14 cellular contexts compared by ENCODE assay signal in the genomic region with DNA sequence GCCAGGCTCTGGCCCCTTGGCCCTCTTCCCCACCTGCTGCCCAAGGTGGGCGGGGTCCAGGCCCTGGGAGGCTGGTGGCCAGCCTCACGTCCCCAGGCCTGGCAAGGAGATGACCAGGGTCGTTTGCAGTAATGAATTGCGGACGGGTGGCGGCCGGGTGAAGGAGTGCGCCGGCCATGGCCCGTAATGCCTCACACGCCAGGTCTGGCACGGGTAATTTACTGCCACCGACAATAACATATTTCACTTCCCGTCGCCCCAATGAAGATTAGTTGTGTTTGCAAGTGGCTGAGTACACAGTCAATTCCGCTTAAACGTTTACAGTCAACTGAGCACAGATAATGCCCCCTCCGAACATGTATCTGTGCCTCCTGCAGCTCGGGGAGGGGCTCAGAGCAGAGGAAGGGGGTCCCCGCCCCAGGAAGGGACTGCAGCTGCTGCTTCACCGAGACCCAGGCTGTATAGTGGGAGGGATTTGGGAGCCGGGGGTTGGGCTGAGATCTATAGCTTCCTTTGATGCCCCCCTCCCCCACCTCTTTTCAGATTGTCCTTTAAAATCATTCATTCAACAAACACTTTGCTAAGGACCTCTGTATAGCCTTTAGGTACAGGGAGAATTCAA. TPM values are rescaled to one million over a fixed set of nuclear protein-coding genes. Genes with fewer than 3 reads are reported as not detected.
DNase-seq lines count a peak whose midpoint lies in the region; ATAC-seq, FAIRE-seq and TF ChIP-seq lines count a peak whose summit lies in the region.
"Had no signal": no experiment of that assay in that cellular context is flagged by ENCODE, and none has a peak within 500 bp of the region (broad histone marks: within the 10 kb centered on the region; RNA-seq: fewer than 3 reads in every experiment).

No MANE protein-coding gene starts in this region.

- peaks cover 9% of the 10 kb centered on the region for H3K4me1 Mint-ChIP-seq in endodermal cell
- peaks cover 0 to 9% of the 10 kb centered on the region in 2 donors for H3K4me1 Mint-ChIP-seq in natural killer cell treated with Interleukin-12 subunit alpha and Interleukin-12 subunit beta and Interleukin-15 and Interleukin-18, amount 100 ng/mL, for 72 hours (ENCODE audit: low read depth in 2 of 2)

- WGBS in HepG2 (ENCODE audit: low lambda C conversion rate) = no CpG with 5 or more reads among the region's 22 CpGs
- 68% methylated on average over 10 of the region's 22 CpGs for WGBS in right lobe of liver (ENCODE audit: insufficient coverage, low coverage, low lambda C conversion rate, missing lambda C conversion rate)
- 82 to 84% methylated on average over 18 to 21 of the region's 22 CpGs for WGBS in endodermal cell (ENCODE audit: insufficient coverage in 1 of 2, insufficient read length in 1 of 2), 2 experiments

- no TSS peak for BruUV-seq in HepG2 (replicated peaks; lab: Mats Ljungman, UMichigan)

- ATAC-seq in HepG2 (no peak; the same call in 2 of the 3 replicates), right lobe of liver (no peak)
- no peak for ATAC-seq in natural killer cell treated with Interleukin-12 subunit alpha and Interleukin-12 subunit beta and Interleukin-15 and Interleukin-18, amount 100 ng/mL, for 72 hours
- ATAC-seq: activated CD8-positive, alpha-beta T cell treated with anti-CD3 and anti-CD28 coated beads for 36 hours; lower lobe of right lung; Panc1 had no signal

- H3K9ac ChIP-seq in HepG2 (ENCODE audit: insufficient read depth, low read depth, low read length) = no peak overlapping the region
- H3K9ac ChIP-seq in endodermal cell (ENCODE audit: extremely low read depth, low read length, poor library complexity, severe bottlenecking) = peak overlapping the region; percentile 16

- FAIRE-seq in HepG2 (lab: Jason Lieb, UNC) = no peak
- FAIRE-seq: urothelium cell line had no signal

- H3K36me3 ChIP-seq in HepG2 (replicated peaks in 1 of 2; ENCODE audit: control insufficient read depth in 1 of 2, insufficient read depth in 2 of 2, low read length in 2 of 2) (no peaks in the 10 kb centered on the region), right lobe of liver (no peaks in the 10 kb centered on the region), endodermal cell (ENCODE audit: control insufficient read depth, insufficient read depth, low read length) (no peaks in the 10 kb centered on the region)
- H3K36me3 ChIP-seq: HAP-1, lower lobe of right lung had no signal

- H3K4me1 ChIP-seq in HepG2 (ENCODE audit: insufficient read depth, low read length) (peaks cover 27% of the 10 kb centered on the region), right lobe of liver (no peaks in the 10 kb centered on the region), endodermal cell (ENCODE audit: control insufficient read depth, insufficient read depth, low read length) (peaks cover 21% of the 10 kb centered on the region)
- H3K4me1 ChIP-seq: HAP-1, lower lobe of right lung had no signal

- H2AFZ ChIP-seq in HepG2 (ENCODE audit: low read length) = no peak overlapping the region

- no peak overlapping the region for H3K27ac ChIP-seq in HepG2 (ENCODE audit: extremely low read length, insufficient read depth, low read length)
- H3K27ac ChIP-seq in right lobe of liver = no peak overlapping the region
- no peak overlapping the region for H3K27ac ChIP-seq in endodermal cell (ENCODE audit: low read depth, low read length)
- H3K27ac ChIP-seq: lower lobe of right lung had no signal

- no peak overlapping the region for H3K4me3 Mint-ChIP-seq in endodermal cell
- no peak overlapping the region for H3K4me3 Mint-ChIP-seq in natural killer cell treated with Interleukin-12 subunit alpha and Interleukin-12 subunit beta and Interleukin-15 and Interleukin-18, amount 100 ng/mL, for 72 hours
- H3K4me3 Mint-ChIP-seq: activated CD8-positive, alpha-beta T cell treated with anti-CD3 and anti-CD28 coated beads for 36 hours had no signal

- H3K27me3 ChIP-seq in HepG2 (ENCODE audit: control insufficient read depth in 1 of 2, insufficient read depth in 2 of 2, low read length in 2 of 2) = peaks cover 3 to 36% of the 10 kb centered on the region in 2 experiments
- no peaks in the 10 kb centered on the region for H3K27me3 ChIP-seq in right lobe of liver
- no peaks in the 10 kb centered on the region for H3K27me3 ChIP-seq in endodermal cell (ENCODE audit: control insufficient read depth, insufficient read depth, low read length, poor library complexity, severe bottlenecking)

- no peaks in the 10 kb centered on the region for H3K9me3 Mint-ChIP-seq in endodermal cell
- H3K9me3 Mint-ChIP-seq in natural killer cell treated with Interleukin-12 subunit alpha and Interleukin-12 subunit beta and Interleukin-15 and Interleukin-18, amount 100 ng/mL, for 72 hours = no peaks in the 10 kb centered on the region
- H3K9me3 Mint-ChIP-seq: activated CD8-positive, alpha-beta T cell treated with anti-CD3 and anti-CD28 coated beads for 36 hours had no signal

- no peak for TF ChIP-seq RAD21 in HepG2 (CRISPR knock-in tag; IDR thresholded peaks at IDR 0.05)

- POLR2A ChIA-PET in HepG2 (lab: Yijun Ruan, JAX) (no interaction called here), GM10248 (lab: Yijun Ruan, JAX) (interaction anchor here (0.5 kb wide), 1 partner anchor 1559 kb away, joined by 4 read pairs; no protein-coding TSS in a partner anchor)

- H3K27me3 Mint-ChIP-seq in endodermal cell (ENCODE audit: insufficient read depth) = no peaks in the 10 kb centered on the region
- peaks cover 13 to 32% of the 10 kb centered on the region in 2 donors for H3K27me3 Mint-ChIP-seq in natural killer cell treated with Interleukin-12 subunit alpha and Interleukin-12 subunit beta and Interleukin-15 and Interleukin-18, amount 100 ng/mL, for 72 hours

- intact Hi-C loops in HepG2 (cut with micrococcal nuclease; ENCODE audit: unreplicated experiment) (no loop called here), right lobe of liver (cut with DNase I) (no loop called here)

- no peak for TF ChIP-seq CTCF in HepG2 (CRISPR knock-in tag; IDR thresholded peaks at IDR 0.05)
- TF ChIP-seq CTCF in right lobe of liver (IDR thresholded peaks at IDR 0.05) = no peak
- TF ChIP-seq CTCF in endodermal cell (conservative IDR thresholded peaks at IDR 0.05) = no peak
- no peak for TF ChIP-seq CTCF in GM10248 (IDR thresholded peaks at IDR 0.05; ENCODE audit: control extremely low read depth, extremely low read depth, low read depth, missing control alignments)

- CTCF ChIA-PET in HepG2 (lab: Yijun Ruan, JAX; ENCODE audit: low intra/inter-chr PET ratio, low total read pairs) = no interaction called here
- CTCF ChIA-PET in GM10248 (lab: Yijun Ruan, JAX) = no interaction called here

- H3K4me3 ChIP-seq in HepG2 (replicated peaks in 1 of 3; ENCODE audit: insufficient read depth in 1 of 3, low read depth in 2 of 3, low read length in 3 of 3) (peak overlapping the region in 1 of 3 experiments; percentile 49; a peak in 2 of 6 replicates), right lobe of liver (no peak overlapping the region), endodermal cell (ENCODE audit: low read length) (no peak overlapping the region)
- H3K4me3 ChIP-seq: HAP-1, lower lobe of right lung had no signal

- no peaks in the 10 kb centered on the region for H3K79me2 ChIP-seq in HepG2 (ENCODE audit: insufficient read depth, low read length)

- H3K9me3 ChIP-seq in HepG2 (ENCODE audit: low read length) = no peaks in the 10 kb centered on the region
- no peaks in the 10 kb centered on the region for H3K9me3 ChIP-seq in right lobe of liver
- no peaks in the 10 kb centered on the region for H3K9me3 ChIP-seq in endodermal cell (ENCODE audit: control insufficient read depth, low read length)
- H3K9me3 ChIP-seq: HAP-1, lower lobe of right lung had no signal

- H3K4me2 ChIP-seq in HepG2 (ENCODE audit: low read depth, low read length) = peak overlapping the region; percentile 54

- no peaks in the 10 kb centered on the region for H4K20me1 ChIP-seq in HepG2 (ENCODE audit: insufficient read depth, low read length)

- H3K27ac Mint-ChIP-seq in endodermal cell = no peak overlapping the region
- H3K27ac Mint-ChIP-seq in natural killer cell treated with Interleukin-12 subunit alpha and Interleukin-12 subunit beta and Interleukin-15 and Interleukin-18, amount 100 ng/mL, for 72 hours = no peak overlapping the region
- H3K27ac Mint-ChIP-seq: activated CD8-positive, alpha-beta T cell treated with anti-CD3 and anti-CD28 coated beads for 36 hours had no signal

- DNase-seq in HepG2 (ENCODE audit: low spot score) (no peak), right lobe of liver (no peak), NCI-H510A treated with DMSO at 0.1 percent for 48 hours (lab: John Stamatoyannopoulos, UW) (peak; percentile 74), endodermal cell (no peak), GM10248 (ENCODE audit: extremely low spot score) (no peak), cerebellar nuclear complex (lab: John Stamatoyannopoulos, UW) (no peak)
- DNase-seq in natural killer cell treated with Interleukin-12 subunit alpha and Interleukin-12 subunit beta and Interleukin-15 and Interleukin-18, amount 100 ng/mL, for 72 hours (ENCODE audit: low spot score) = no peak
- DNase-seq in activated effector memory CD4-positive, alpha-beta T cell treated with anti-CD3 and anti-CD28 coated beads, Interleukin-2, amount 50 U/mL, for 16 hours = no peak
- DNase-seq: activated CD8-positive, alpha-beta T cell treated with anti-CD3 and anti-CD28 coated beads for 36 hours; lower lobe of right lung; T1000 had no signal

- in situ Hi-C loops in HepG2 (cut with HindIII; ENCODE audit: extremely low pct_ligation_motif_present, low pct_unique_long_range_greater_than_20kb) = no loop called here

- H3K36me3 Mint-ChIP-seq in endodermal cell (ENCODE audit: low read depth) = no peaks in the 10 kb centered on the region
- no peaks in the 10 kb centered on the region for H3K36me3 Mint-ChIP-seq in natural killer cell treated with Interleukin-12 subunit alpha and Interleukin-12 subunit beta and Interleukin-15 and Interleukin-18, amount 100 ng/mL, for 72 hours

- TF ChIP-seq EP300 in HepG2 (IDR thresholded peaks at IDR 0.05; ENCODE audit: low read depth in 2 of 2, low read length in 2 of 2) (no peak), HepG2 (CRISPR knock-in tag; IDR thresholded peaks at IDR 0.05; ENCODE audit: borderline replicate concordance) (no peak)

- TF ChIP-seq POLR2A in HepG2 (IDR thresholded peaks at IDR 0.05; ENCODE audit: insufficient read depth in 1 of 2, low read depth in 2 of 2, low read length in 2 of 2) (no peak), right lobe of liver (IDR thresholded peaks at IDR 0.05) (no peak)

RNA-seq across cellular contexts. Expression of gene MVK, which starts 48.4 kb away (rescaled TPM):
- total RNA-seq in HepG2 (2016; rRNA removed; fragmentation: Illumina TruSeq; extraction: Trizol) (47.1 and 66.9 TPM in 2 replicates), right lobe of liver (10 to 100 TPM; 14.2 to 60.0 (median 37.6) TPM), endodermal cell (10 to 100 TPM; 12.8 to 22.6 TPM)
- total RNA-seq in HepG2 (2016; cell fraction: cytosol; rRNA removed; fragmentation: Illumina TruSeq; extraction: Trizol; ENCODE audit: low read depth) = 15.1 and 17.9 TPM in 2 replicates
- 40.9 and 70.6 TPM in 2 replicates for total RNA-seq in HepG2 (2016; cell fraction: insoluble cytoplasmic fraction; rRNA removed; fragmentation: Illumina TruSeq; extraction: Trizol)
- total RNA-seq in HepG2 (2016; cell fraction: membrane; rRNA removed; fragmentation: Illumina TruSeq; extraction: Trizol) = 34.1 and 39.6 TPM in 2 replicates
- total RNA-seq in HepG2 (2016; cell fraction: nucleus; rRNA removed; fragmentation: Illumina TruSeq; extraction: Trizol) = 38.8 and 47.2 TPM in 2 replicates
- 11.6 and 22.5 TPM in 2 replicates for polyA plus RNA-seq in HepG2 (2011; rRNA removed)
- 12.4 and 13.5 TPM in 2 replicates for polyA plus RNA-seq in HepG2 (2011; cell fraction: cytosol; rRNA removed)
- polyA plus RNA-seq in HepG2 (2011; cell fraction: nucleus; rRNA removed) = 32.0 and 47.6 TPM in 2 replicates
- polyA plus RNA-seq in HepG2 (2012) = 19.2 and 28.6 TPM in 2 replicates
- polyA plus RNA-seq in HepG2 (2016; cell fraction: cytosol; fragmentation: Illumina TruSeq; extraction: Trizol; ENCODE audit: low read depth) = 16.3 and 19.9 TPM in 2 replicates
- polyA plus RNA-seq in HepG2 (2016; cell fraction: insoluble cytoplasmic fraction; fragmentation: Illumina TruSeq; extraction: Trizol; ENCODE audit: low read depth) = 42.0 and 50.4 TPM in 2 replicates
- polyA plus RNA-seq in HepG2 (2016; cell fraction: membrane; fragmentation: Illumina TruSeq; extraction: Trizol; ENCODE audit: low read depth) = 26.9 and 30.0 TPM in 2 replicates
- 78.2 and 82.6 TPM in 2 replicates for polyA plus RNA-seq in HepG2 (2016; cell fraction: nucleus; fragmentation: Illumina TruSeq; extraction: Trizol; ENCODE audit: insufficient read depth, low read depth)
- polyA minus RNA-seq in HepG2 (2011; rRNA and poly(A)+ RNA removed; ENCODE audit: low replicate concordance) = 19.6 and 22.9 TPM in 2 replicates
- polyA minus RNA-seq in HepG2 (2011; cell fraction: cytosol; rRNA and poly(A)+ RNA removed) = 6.1 and 8.0 TPM in 2 replicates
- 12.2 and 21.1 TPM in 2 replicates for polyA minus RNA-seq in HepG2 (2011; cell fraction: nucleus; rRNA and poly(A)+ RNA removed)
- polyA plus RNA-seq in endodermal cell (2013, experiment 1 of 2) = 31.2 TPM
- 32.0 TPM for polyA plus RNA-seq in endodermal cell (2013, experiment 2 of 2)
- 10 to 100 TPM; 23.1 to 27.5 TPM for total RNA-seq in natural killer cell treated with Interleukin-12 subunit alpha and Interleukin-12 subunit beta and Interleukin-15 and Interleukin-18, amount 100 ng/mL, for 72 hours

RNA-seq across cellular contexts. Expression of gene MMAB, which starts 48.7 kb away (rescaled TPM):
- 77.3 and 112 TPM in 2 replicates for total RNA-seq in HepG2 (2016; rRNA removed; fragmentation: Illumina TruSeq; extraction: Trizol)
- total RNA-seq in HepG2 (2016; cell fraction: cytosol; rRNA removed; fragmentation: Illumina TruSeq; extraction: Trizol; ENCODE audit: low read depth) = 32.4 and 42.7 TPM in 2 replicates
- total RNA-seq in HepG2 (2016; cell fraction: insoluble cytoplasmic fraction; rRNA removed; fragmentation: Illumina TruSeq; extraction: Trizol) = 80.5 and 108 TPM in 2 replicates
- 59.5 and 67.4 TPM in 2 replicates for total RNA-seq in HepG2 (2016; cell fraction: membrane; rRNA removed; fragmentation: Illumina TruSeq; extraction: Trizol)
- 37.8 and 41.0 TPM in 2 replicates for total RNA-seq in HepG2 (2016; cell fraction: nucleus; rRNA removed; fragmentation: Illumina TruSeq; extraction: Trizol)
- polyA plus RNA-seq in HepG2 (2011; rRNA removed) = 26.1 and 33.2 TPM in 2 replicates
- 29.9 and 32.2 TPM in 2 replicates for polyA plus RNA-seq in HepG2 (2011; cell fraction: cytosol; rRNA removed)
- polyA plus RNA-seq in HepG2 (2011; cell fraction: nucleus; rRNA removed) = 34.9 and 43.2 TPM in 2 replicates
- polyA plus RNA-seq in HepG2 (2012) = 39.1 and 40.4 TPM in 2 replicates
- 36.6 and 44.0 TPM in 2 replicates for polyA plus RNA-seq in HepG2 (2016; cell fraction: cytosol; fragmentation: Illumina TruSeq; extraction: Trizol; ENCODE audit: low read depth)
- polyA plus RNA-seq in HepG2 (2016; cell fraction: insoluble cytoplasmic fraction; fragmentation: Illumina TruSeq; extraction: Trizol; ENCODE audit: low read depth) = 98.7 and 99.8 TPM in 2 replicates
- polyA plus RNA-seq in HepG2 (2016; cell fraction: membrane; fragmentation: Illumina TruSeq; extraction: Trizol; ENCODE audit: low read depth) = 39.9 and 52.5 TPM in 2 replicates
- 58.2 and 63.9 TPM in 2 replicates for polyA plus RNA-seq in HepG2 (2016; cell fraction: nucleus; fragmentation: Illumina TruSeq; extraction: Trizol; ENCODE audit: insufficient read depth, low read depth)
- polyA minus RNA-seq in HepG2 (2011; rRNA and poly(A)+ RNA removed; ENCODE audit: low replicate concordance) = 37.1 and 53.3 TPM in 2 replicates
- polyA minus RNA-seq in HepG2 (2011; cell fraction: cytosol; rRNA and poly(A)+ RNA removed) = 11.8 and 16.2 TPM in 2 replicates
- 21.0 and 29.1 TPM in 2 replicates for polyA minus RNA-seq in HepG2 (2011; cell fraction: nucleus; rRNA and poly(A)+ RNA removed)
- total RNA-seq in right lobe of liver = 10 to 100 TPM; 42.6 to 99.8 (median 65.2) TPM
- 10 to 100 TPM; 24.9 to 28.2 TPM for total RNA-seq in endodermal cell
- 63.3 TPM for polyA plus RNA-seq in endodermal cell (2013, experiment 1 of 2)
- 58.3 TPM for polyA plus RNA-seq in endodermal cell (2013, experiment 2 of 2)
- total RNA-seq in natural killer cell treated with Interleukin-12 subunit alpha and Interleukin-12 subunit beta and Interleukin-15 and Interleukin-18, amount 100 ng/mL, for 72 hours = 10 to 100 TPM; 36.4 to 40.2 TPM
